8 cellular contexts compared by ENCODE assay signal in genomic region chr13:44989071-44989889, GRCh38. TPM values are rescaled to one million over a fixed set of nuclear protein-coding genes. Genes with fewer than 3 reads are reported as not detected.
DNase-seq lines count a peak whose midpoint lies in the region; ATAC-seq and TF ChIP-seq lines count a peak whose summit lies in the region.

GPALPP1 (plus strand) TSS chr13:44989538; CDS start chr13:44989655, 117 bp downstream.
NUFIP1 (minus strand) TSS chr13:44989471; CDS start chr13:44989436, 35 bp downstream.

- peaks cover 95% of the 10 kb centered on the region for H3K79me2 ChIP-seq in PC-9 (ENCODE audit: low read depth)

- H2AFZ ChIP-seq in PC-9, result peak within 1 kb of the TSS; percentile 88

- POLR2A ChIA-PET in PC-9 (lab: Charles Lee; ENCODE audit: unreplicated experiment), result no interaction called here

- DNase-seq in DMS53 (lab: John Stamatoyannopoulos, UW), result peak; percentile 92
- peak; percentile 84 to 92 for DNase-seq in PC-9
- peak; percentile 89 for DNase-seq in activated T-cell treated with anti-CD3 and anti-CD28 coated beads, Interleukin-2, amount 50 U/mL, for 4 hours
- DNase-seq in esophagus squamous epithelium (lab: John Stamatoyannopoulos, UW), result peak; percentile 60
- DNase-seq in stimulated activated CD8-positive, alpha-beta memory T cell treated with anti-CD3 and anti-CD28 coated beads, Interleukin-7, amount 100 ng/mL, for 24 hours (ENCODE audit: low read depth), result peak; percentile 93

- CTCF ChIA-PET in PC-9 (lab: Charles Lee), result no interaction called here

- TF ChIP-seq EP300 in Ishikawa (IDR thresholded peaks at IDR 0.05; ENCODE audit: borderline replicate concordance), result no peak

- TF ChIP-seq CTCF in PC-9 (conservative IDR thresholded peaks at IDR 0.05) (peak; percentile 32; the same call in 1 of the 2 replicates), esophagus squamous epithelium (IDR thresholded peaks at IDR 0.05) (peak in 3 of 6 experiments; percentile 5 to 42 (median 16))

- H3K9me3 Mint-ChIP-seq in activated T-cell treated with anti-CD3 and anti-CD28 coated beads, Interleukin-2, amount 50 U/mL, for 4 hours, result no peaks in the 10 kb centered on the region

- H3K27ac ChIP-seq in PC-9 (peak within 1 kb of the TSS; percentile 73), esophagus squamous epithelium (peak within 1 kb of the TSS; percentile 86 to 96 (median 91)), muscle layer of duodenum (ENCODE audit: low read length) (peak within 1 kb of the TSS; percentile 90)

- intact Hi-C loops in PC-9 (cut with micrococcal nuclease; ENCODE audit: unreplicated experiment), result loop anchor here (5.0 kb wide), 1 partner anchor 318 kb away; no protein-coding TSS in a partner anchor
- intact Hi-C loops in esophagus squamous epithelium (cut with DNase I), result no loop called here

- H3K4me1 ChIP-seq in PC-9 (replicated peaks; ENCODE audit: insufficient read depth) (peaks cover 18% of the 10 kb centered on the region), esophagus squamous epithelium (peaks cover 19 to 56% (median 21%) of the 10 kb centered on the region in 3 donors), muscle layer of duodenum (ENCODE audit: control insufficient read depth in 1 of 2, insufficient read depth in 2 of 2, low read length in 2 of 2) (peaks cover 3 to 38% of the 10 kb centered on the region in 2 donors)

- H3K4me1 Mint-ChIP-seq in activated T-cell treated with anti-CD3 and anti-CD28 coated beads, Interleukin-2, amount 50 U/mL, for 4 hours (ENCODE audit: low read depth), result peaks cover 50% of the 10 kb centered on the region

- peaks cover 5% of the 10 kb centered on the region; the same call in 1 of the 2 replicates for H3F3A ChIP-seq in PC-9 (ENCODE audit: insufficient read depth, low read depth)

- H3K27me3 Mint-ChIP-seq in activated T-cell treated with anti-CD3 and anti-CD28 coated beads, Interleukin-2, amount 50 U/mL, for 4 hours (ENCODE audit: low read depth), result no peaks in the 10 kb centered on the region

- peaks cover 15% of the 10 kb centered on the region; the same call in 1 of the 2 replicates for H3K36me3 ChIP-seq in PC-9 (ENCODE audit: low read depth)
- peaks cover 0 to 23% (median 0%) of the 10 kb centered on the region in 3 donors for H3K36me3 ChIP-seq in esophagus squamous epithelium
- peaks cover 0 to 7% of the 10 kb centered on the region in 2 donors for H3K36me3 ChIP-seq in muscle layer of duodenum (ENCODE audit: control insufficient read depth in 1 of 2, insufficient read depth in 2 of 2, low read length in 2 of 2)

- no peaks in the 10 kb centered on the region for H3K9me2 ChIP-seq in PC-9 (ENCODE audit: insufficient read depth)

- peak; percentile 98 for ATAC-seq in GM21619 (IDR thresholded peaks at IDR 0.05; ENCODE audit: unreplicated experiment)
- peak; percentile 99 for ATAC-seq in activated T-cell treated with anti-CD3 and anti-CD28 coated beads, Interleukin-2, amount 50 U/mL, for 4 hours

- no TSS peak for BruUV-seq in PC-9 (replicated peaks; lab: Mats Ljungman, UMichigan)

- H4K20me1 ChIP-seq in PC-9 (ENCODE audit: insufficient read depth), result peaks cover 18% of the 10 kb centered on the region; the same call in 1 of the 2 replicates

- H3K4me2 ChIP-seq in PC-9, result peak within 1 kb of the TSS; percentile 92

- H3K4me3 ChIP-seq in PC-9, result peak within 1 kb of the TSS; percentile 97
- H3K4me3 ChIP-seq in esophagus squamous epithelium, result peak within 1 kb of the TSS; percentile 87 to 99 (median 90)
- H3K4me3 ChIP-seq in muscle layer of duodenum (ENCODE audit: low read depth in 1 of 2, low read length in 2 of 2), result peak within 1 kb of the TSS; percentile 84 to 97

- WGBS in esophagus squamous epithelium, 2 donors, result 0 to 1% methylated on average over 14 to 41 of the region's 66 CpGs

- H3K27me3 ChIP-seq in PC-9 (ENCODE audit: insufficient read depth, low read depth), result no peaks in the 10 kb centered on the region
- no peaks in the 10 kb centered on the region for H3K27me3 ChIP-seq in esophagus squamous epithelium
- no peaks in the 10 kb centered on the region for H3K27me3 ChIP-seq in muscle layer of duodenum (ENCODE audit: low read depth, low read length)

- no peak for TF ChIP-seq RAD21 in Ishikawa (IDR thresholded peaks at IDR 0.05; ENCODE audit: low read depth)

- no peaks in the 10 kb centered on the region for H3K9me3 ChIP-seq in PC-9 (ENCODE audit: insufficient read depth, low read depth)
- H3K9me3 ChIP-seq in esophagus squamous epithelium, result no peaks in the 10 kb centered on the region
- H3K9me3 ChIP-seq in muscle layer of duodenum (ENCODE audit: control insufficient read depth in 1 of 2, low read length in 2 of 2), result no peaks in the 10 kb centered on the region

- TF ChIP-seq POLR2A in esophagus squamous epithelium (IDR thresholded peaks at IDR 0.05), result peak in 2 of 4 donors; percentile 23 to 33

- peak within 1 kb of the TSS; percentile 98 for H3K4me3 Mint-ChIP-seq in activated T-cell treated with anti-CD3 and anti-CD28 coated beads, Interleukin-2, amount 50 U/mL, for 4 hours

- H3K36me3 Mint-ChIP-seq in activated T-cell treated with anti-CD3 and anti-CD28 coated beads, Interleukin-2, amount 50 U/mL, for 4 hours (ENCODE audit: insufficient read depth), result peaks cover 23% of the 10 kb centered on the region

TF ChIP-seq in Ishikawa, 13 proteins besides CTCF, POLR2A, EP300 and RAD21:
- peak; percentile 82 for TF ChIP-seq YY1 (IDR thresholded peaks at IDR 0.05; ENCODE audit: low read depth)
- TF ChIP-seq USF1 (IDR thresholded peaks at IDR 0.05), result 0 out of 2 replicates have a peak, but pooled peaks have one; percentile 46
- TF ChIP-seq TCF12 (IDR thresholded peaks at IDR 0.05; ENCODE audit: low read depth), result peak; percentile 56; the same call in 1 of the 2 replicates
- TF ChIP-seq, protein P1, sequence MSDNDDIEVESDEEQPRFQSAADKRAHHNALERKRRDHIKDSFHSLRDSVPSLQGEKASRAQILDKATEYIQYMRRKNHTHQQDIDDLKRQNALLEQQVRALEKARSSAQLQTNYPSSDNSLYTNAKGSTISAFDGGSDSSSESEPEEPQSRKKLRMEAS (IDR thresholded peaks at IDR 0.05), result peak; percentile 98
- no peak; the same call in 1 of the 2 replicates for TF ChIP-seq CEBPB (IDR thresholded peaks at IDR 0.05)
- TF ChIP-seq CREB1 (IDR thresholded peaks at IDR 0.05; ENCODE audit: low read depth), result peak; percentile 99
- peak; percentile 63; the same call in 1 of the 2 replicates for TF ChIP-seq TAF1 (IDR thresholded peaks at IDR 0.05; ENCODE audit: low read depth)
- TF ChIP-seq ZBTB7A (IDR thresholded peaks at IDR 0.05; ENCODE audit: low read depth), result no peak

RNA-seq across cellular contexts. Expression of gene GPALPP1, which starts in this region (rescaled TPM):
- total RNA-seq in PC-9 (2021) (36.4 and 42.2 TPM in 2 replicates), esophagus squamous epithelium (10 to 100 TPM; 10.5 to 29.6 (median 14.4) TPM)
- total RNA-seq in activated T-cell treated with anti-CD3 and anti-CD28 coated beads, Interleukin-2, amount 50 U/mL, for 4 hours, result 10 to 100 TPM; 20.5 to 22.8 (median 21.9) TPM

RNA-seq across cellular contexts. Expression of gene NUFIP1, which starts in this region (rescaled TPM):
- total RNA-seq in PC-9 (2021), result 6.7 and 7.3 TPM in 2 replicates
- 10 to 100 TPM; 15.7 to 16.3 (median 16.0) TPM for total RNA-seq in activated T-cell treated with anti-CD3 and anti-CD28 coated beads, Interleukin-2, amount 50 U/mL, for 4 hours
- total RNA-seq in esophagus squamous epithelium, result 1 to 10 TPM; 1.5 to 4.0 (median 3.3) TPM

Comparison
In these comparisons a context has a peak if more than half of its experiments do, and no peak if none do; other contexts are left out.
1. Peak in every context shown above with its lines: DNase-seq, ATAC-seq, H3K4me3 ChIP-seq and H3K27ac ChIP-seq.